ENCODE assay signal across 39 cellular contexts in the genomic region with DNA sequence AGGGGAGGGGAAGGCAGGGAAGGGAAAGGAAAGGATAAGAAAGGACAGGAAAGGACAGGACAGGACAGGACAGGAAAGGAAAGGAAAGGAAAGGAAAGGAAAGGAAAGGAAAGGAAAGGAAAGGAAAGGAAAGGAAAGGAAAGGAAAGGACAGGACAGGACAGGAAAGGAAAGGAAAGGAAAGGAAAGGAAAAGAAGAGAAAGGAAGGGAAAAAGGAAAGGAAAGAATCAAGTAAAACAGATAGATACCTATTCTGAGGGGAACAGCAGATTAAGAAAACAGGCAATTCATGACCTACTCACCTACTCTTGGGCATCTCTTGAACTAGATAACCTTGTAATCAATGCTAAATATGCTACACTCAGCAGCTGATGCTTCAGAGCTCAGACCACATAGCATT.
"Had no signal": no experiment of that assay in that cellular context is flagged by ENCODE, and none has a peak within 500 bp of the region (broad histone marks: within the 10 kb centered on the region; RNA-seq: fewer than 3 reads in every experiment).

No MANE protein-coding gene starts in this region.

- FAIRE-seq: astrocyte, TTC549 had no signal

- H3K27me3 ChIP-seq: adrenal gland, body of pancreas, brain microvascular endothelial cell, breast epithelium had no signal

- H3K27ac ChIP-seq: adrenal gland, body of pancreas, brain microvascular endothelial cell, breast epithelium, VCaP had no signal

- H3K4me3 Mint-ChIP-seq: activated CD4-positive, alpha-beta memory T cell treated with anti-CD3 and anti-CD28 coated beads for 36 hours; activated CD4-positive, alpha-beta T cell treated with anti-CD3 and anti-CD28 coated beads, Interleukin-2, amount 10 ng/mL, durations not matched to agents 24 days and 14 days; activated CD8-positive, alpha-beta T cell treated with anti-CD3 and anti-CD28 coated beads for 36 hours; activated naive CD4-positive, alpha-beta T cell treated with anti-CD3 and anti-CD28 coated beads for 36 hours; activated naive CD8-positive, alpha-beta T cell treated with anti-CD3 and anti-CD28 coated beads for 36 hours; activated T-cell treated with anti-CD3 and anti-CD28 coated beads, Interleukin-2, amount 50 U/mL, for 4 hours; activated T-cell treated with anti-CD3 and anti-CD28 coated beads, Interleukin-2, amount 50 U/mL, for 72 hours; activated T-helper 1 cell treated with anti-CD3 and anti-CD28 coated beads, Interleukin-12 subunit alpha, Interleukin-12 subunit beta, Interleukin-2, Interleukin-4 antibody, amounts not matched to agents 30 ng/mL and 10 ng/mL and 1 ng/mL, durations not matched to agents 14 hours and 24 hours and 36 hours; activated T-helper 17 cell treated with anti-CD3 and anti-CD28 coated beads, Interleukin-2, amount 50 U/mL, for 72 hours; T-helper 1 cell treated with Interleukin-12 subunit alpha and Interleukin-12 subunit beta and Interleukin-4 antibody, amounts not matched to agents 30 μg/mL and 1 μg/mL, for 36 hours; T-helper 2 cell treated with Interferon-gamma antibody and Interleukin-4, amounts not matched to agents 5 μg/mL and 100 μg/mL, for 36 hours had no signal

- ATAC-seq: activated CD4-positive, CD25-positive, alpha-beta regulatory T cell treated with anti-CD3 and anti-CD28 coated beads, Interleukin-2, amount 50 U/mL, for 24 hours; activated CD8-positive, alpha-beta T cell treated with anti-CD3 and anti-CD28 coated beads for 36 hours; activated naive CD4-positive, alpha-beta T cell treated with anti-CD3 and anti-CD28 coated beads, Interleukin-2, amount 50 U/mL, for 72 hours; activated T-cell treated with anti-CD3 and anti-CD28 coated beads, Interleukin-2, amount 50 U/mL, for 4 hours; activated T-cell treated with anti-CD3 and anti-CD28 coated beads, Interleukin-2, amount 50 U/mL, for 72 hours; activated T-helper 17 cell treated with anti-CD3 and anti-CD28 coated beads, Interleukin-2, amount 50 U/mL, for 72 hours; body of pancreas had no signal

- H3K27ac Mint-ChIP-seq: activated CD4-positive, alpha-beta memory T cell treated with anti-CD3 and anti-CD28 coated beads for 36 hours; activated CD4-positive, alpha-beta T cell treated with anti-CD3 and anti-CD28 coated beads, Interleukin-2, amount 10 ng/mL, durations not matched to agents 24 days and 14 days; activated CD8-positive, alpha-beta T cell treated with anti-CD3 and anti-CD28 coated beads for 36 hours; activated naive CD4-positive, alpha-beta T cell treated with anti-CD3 and anti-CD28 coated beads for 36 hours; activated naive CD4-positive, alpha-beta T cell treated with anti-CD3 and anti-CD28 coated beads, Interleukin-2, amount 50 U/mL, for 72 hours; activated naive CD8-positive, alpha-beta T cell treated with anti-CD3 and anti-CD28 coated beads for 36 hours; activated T-cell treated with anti-CD3 and anti-CD28 coated beads, Interleukin-2, amount 50 U/mL, for 72 hours; activated T-helper 1 cell treated with anti-CD3 and anti-CD28 coated beads, Interleukin-12 subunit alpha, Interleukin-12 subunit beta, Interleukin-2, Interleukin-4 antibody, amounts not matched to agents 30 ng/mL and 10 ng/mL and 1 ng/mL, durations not matched to agents 14 hours and 24 hours and 36 hours; activated T-helper 17 cell treated with anti-CD3 and anti-CD28 coated beads, Interleukin-2, amount 50 U/mL, for 72 hours; T-helper 1 cell treated with Interleukin-12 subunit alpha and Interleukin-12 subunit beta and Interleukin-4 antibody, amounts not matched to agents 30 μg/mL and 1 μg/mL, for 36 hours; T-helper 2 cell treated with Interferon-gamma antibody and Interleukin-4, amounts not matched to agents 5 μg/mL and 100 μg/mL, for 36 hours had no signal

- H3K9me3 ChIP-seq: adrenal gland, body of pancreas, breast epithelium had no signal

- H3K4me1 Mint-ChIP-seq: activated CD4-positive, alpha-beta T cell treated with anti-CD3 and anti-CD28 coated beads, Interleukin-2, amount 10 ng/mL, durations not matched to agents 24 days and 14 days; activated naive CD8-positive, alpha-beta T cell treated with anti-CD3 and anti-CD28 coated beads for 36 hours; activated T-helper 17 cell treated with anti-CD3 and anti-CD28 coated beads, Interleukin-2, amount 50 U/mL, for 72 hours had no signal

- DNase-seq: activated CD4-positive, alpha-beta memory T cell treated with anti-CD3 and anti-CD28 coated beads for 36 hours; activated CD4-positive, alpha-beta T cell treated with anti-CD3 and anti-CD28 coated beads for 1 hour; activated CD4-positive, alpha-beta T cell treated with anti-CD3 and anti-CD28 coated beads for 4 hours; activated CD4-positive, alpha-beta T cell treated with anti-CD3 and anti-CD28 coated beads, Interleukin-2, amount 10 ng/mL, durations not matched to agents 24 days and 14 days; activated CD4-positive, alpha-beta T cell treated with anti-CD3 and anti-CD28 coated beads, Interleukin-2, amount 50 U/mL, for 1 hour; activated CD4-positive, alpha-beta T cell treated with anti-CD3 and anti-CD28 coated beads, Interleukin-2, amount 50 U/mL, for 4 hours; activated CD4-positive, CD25-positive, alpha-beta regulatory T cell; activated CD8-positive, alpha-beta memory T cell treated with anti-CD3 and anti-CD28 coated beads, Interleukin-2, amount 50 U/mL, for 4 hours; activated CD8-positive, alpha-beta T cell treated with anti-CD3 and anti-CD28 coated beads for 36 hours; activated effector memory CD4-positive, alpha-beta T cell treated with anti-CD3 and anti-CD28 coated beads, Interleukin-2, amount 50 U/mL, for 16 hours; activated gamma-delta T cell treated with Interleukin-2 at 50 U/mL for 16 hours; activated naive CD4-positive, alpha-beta T cell; activated naive CD4-positive, alpha-beta T cell treated with anti-CD3 and anti-CD28 coated beads for 36 hours; activated naive CD4-positive, alpha-beta T cell treated with anti-CD3 and anti-CD28 coated beads, Interleukin-2, amount 50 U/mL, for 16 hours; activated naive CD8-positive, alpha-beta T cell treated with anti-CD3 and anti-CD28 coated beads for 36 hours; activated T-cell treated with anti-CD3 and anti-CD28 coated beads for 4 hours; activated T-cell treated with anti-CD3 and anti-CD28 coated beads, Interleukin-2, amount 50 U/mL, for 1 hour; activated T-cell treated with anti-CD3 and anti-CD28 coated beads, Interleukin-2, amount 50 U/mL, for 4 hours; activated T-cell treated with anti-CD3 and anti-CD28 coated beads, Interleukin-2, amount 50 U/mL, for 72 hours; adrenal gland; amniotic stem cell; aorta; body of pancreas; brain microvascular endothelial cell; central memory CD4-positive, alpha-beta T cell; cerebellar nuclear complex; T-helper 1 cell; T-helper 2 cell; T-helper 9 cell had no signal

- H3K36me3 Mint-ChIP-seq: activated CD4-positive, alpha-beta memory T cell treated with anti-CD3 and anti-CD28 coated beads for 36 hours; activated naive CD4-positive, alpha-beta T cell treated with anti-CD3 and anti-CD28 coated beads, Interleukin-2, amount 50 U/mL, for 72 hours; activated naive CD8-positive, alpha-beta T cell treated with anti-CD3 and anti-CD28 coated beads for 36 hours had no signal

- H3K36me3 ChIP-seq: breast epithelium had no signal

- H3K9me3 Mint-ChIP-seq: activated CD4-positive, alpha-beta memory T cell treated with anti-CD3 and anti-CD28 coated beads for 36 hours; activated CD4-positive, alpha-beta T cell treated with anti-CD3 and anti-CD28 coated beads, Interleukin-2, amount 10 ng/mL, durations not matched to agents 24 days and 14 days; activated CD8-positive, alpha-beta T cell treated with anti-CD3 and anti-CD28 coated beads for 36 hours; activated naive CD4-positive, alpha-beta T cell treated with anti-CD3 and anti-CD28 coated beads for 36 hours; activated naive CD4-positive, alpha-beta T cell treated with anti-CD3 and anti-CD28 coated beads, Interleukin-2, amount 50 U/mL, for 72 hours; activated naive CD8-positive, alpha-beta T cell treated with anti-CD3 and anti-CD28 coated beads for 36 hours; activated T-cell treated with anti-CD3 and anti-CD28 coated beads, Interleukin-2, amount 50 U/mL, for 4 hours; activated T-cell treated with anti-CD3 and anti-CD28 coated beads, Interleukin-2, amount 50 U/mL, for 72 hours; activated T-helper 1 cell treated with anti-CD3 and anti-CD28 coated beads, Interleukin-12 subunit alpha, Interleukin-12 subunit beta, Interleukin-2, Interleukin-4 antibody, amounts not matched to agents 30 ng/mL and 10 ng/mL and 1 ng/mL, durations not matched to agents 14 hours and 24 hours and 36 hours; activated T-helper 17 cell treated with anti-CD3 and anti-CD28 coated beads, Interleukin-2, amount 50 U/mL, for 72 hours; T-helper 1 cell treated with Interleukin-12 subunit alpha and Interleukin-12 subunit beta and Interleukin-4 antibody, amounts not matched to agents 30 μg/mL and 1 μg/mL, for 36 hours; T-helper 2 cell treated with Interferon-gamma antibody and Interleukin-4, amounts not matched to agents 5 μg/mL and 100 μg/mL, for 36 hours had no signal

- H3K4me3 ChIP-seq: adrenal gland, body of pancreas, breast epithelium had no signal

- H3K4me1 ChIP-seq: breast epithelium had no signal
